Comparison of ENCODE assay signal across 9 cellular contexts in genomic region chr2:19295998-19296502, GRCh38.
"Had no signal": no experiment of that assay in that cellular context is flagged by ENCODE, and none has a peak within 500 bp of the region (broad histone marks: within the 10 kb centered on the region; RNA-seq: fewer than 3 reads in every experiment).

No MANE protein-coding gene starts in this region.

- FAIRE-seq: H1, H54 had no signal

- H3K4me3 Mint-ChIP-seq: H9, IgD-negative memory B cell had no signal

- H3K9me3 Mint-ChIP-seq: H9, IgD-negative memory B cell had no signal

- H3K27me3 Mint-ChIP-seq: IgD-negative memory B cell had no signal

- H3K4me1 Mint-ChIP-seq: H9, IgD-negative memory B cell had no signal

- H3K27ac Mint-ChIP-seq: H9, IgD-negative memory B cell had no signal

- H2AFZ ChIP-seq: GM23248 had no signal

- H3K9ac ChIP-seq: GM23248 had no signal

- DNase-seq: GM23248, H9, HCEC 1CT, Kasumi-1, KG1 had no signal

- H3K4me3 ChIP-seq: GM23248 had no signal

- H3K27ac ChIP-seq: GM23248, HL-60 had no signal
